ENCODE assay signal across 18 cellular contexts in the genomic region with DNA sequence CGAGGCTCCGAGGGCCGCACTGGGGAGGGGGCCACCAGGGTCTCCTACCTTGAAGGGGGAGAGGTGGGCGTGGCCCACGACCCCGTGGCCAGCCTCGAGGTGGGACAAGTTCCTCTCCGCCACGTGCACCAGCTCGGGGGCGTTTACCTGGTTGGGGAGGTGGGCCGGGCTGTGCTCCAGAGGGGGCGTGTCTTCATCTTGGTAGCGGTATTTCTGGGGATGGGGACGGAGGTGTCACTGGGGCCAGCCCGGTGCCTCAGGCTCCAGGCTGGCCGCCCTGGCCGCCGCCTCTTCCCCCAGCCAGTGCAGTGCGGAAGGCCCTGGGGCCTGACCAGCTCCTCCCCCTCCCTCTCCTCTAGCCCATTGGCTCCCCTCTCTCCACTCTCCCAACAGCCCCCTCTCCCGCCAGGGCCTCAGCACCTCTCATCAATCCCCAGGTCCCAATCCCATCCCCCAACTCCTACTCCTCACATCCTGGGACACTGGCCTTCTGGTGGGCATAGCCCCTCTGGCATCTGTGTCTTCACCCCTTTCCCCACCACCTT. TPM values are rescaled to one million over a fixed set of nuclear protein-coding genes. Genes with fewer than 3 reads are reported as not detected.
DNase-seq lines count a peak whose midpoint lies in the region; ATAC-seq and TF ChIP-seq lines count a peak whose summit lies in the region.
"Had no signal": no experiment of that assay in that cellular context is flagged by ENCODE, and none has a peak within 500 bp of the region (broad histone marks: within the 10 kb centered on the region; RNA-seq: fewer than 3 reads in every experiment).

No MANE protein-coding gene starts in this region.

- H3K4me3 ChIP-seq in NT2/D1 (ENCODE audit: insufficient read length, low read depth): no peak overlapping the region
- H3K4me3 ChIP-seq in prostate gland: no peak overlapping the region
- H3K4me3 ChIP-seq: ascending aorta, SJSA1 had no signal

- TF ChIP-seq CTCF in glutamatergic neuron (IDR thresholded peaks at IDR 0.05; ENCODE audit: partially characterized antibody, unreplicated experiment) (no peak), nephron (IDR thresholded peaks at IDR 0.05; ENCODE audit: unreplicated experiment in 3 of 3) (no peak), prostate gland (IDR thresholded peaks at IDR 0.05) (no peak)

- H3K27me3 ChIP-seq in NT2/D1 (ENCODE audit: insufficient read depth, insufficient read length): no peaks in the 10 kb centered on the region
- H3K27me3 ChIP-seq in prostate gland (replicated peaks; ENCODE audit: insufficient read depth): no peaks in the 10 kb centered on the region
- H3K27me3 ChIP-seq: ascending aorta, SJSA1 had no signal

- H3K9ac ChIP-seq in NT2/D1 (ENCODE audit: insufficient read length, low read depth): peak overlapping the region; percentile 50

- no peak overlapping the region for H3K27ac ChIP-seq in prostate gland
- H3K27ac ChIP-seq: ascending aorta, epithelial cell of prostate, SJSA1 had no signal

- H3K4me3 Mint-ChIP-seq in glutamatergic neuron (ENCODE audit: unreplicated experiment) (peak overlapping the region; percentile 76), nephron (peak overlapping the region; percentile 65 to 78 (median 72))
- H3K4me3 Mint-ChIP-seq: activated CD4-positive, alpha-beta T cell treated with anti-CD3 and anti-CD28 coated beads for 36 hours had no signal

- peak; percentile 90 for DNase-seq in ELF-1 (ENCODE audit: low read depth, low spot score)
- DNase-seq in NT2/D1 (ENCODE audit: low read depth, low spot score): no peak
- DNase-seq in glutamatergic neuron: no peak
- no peak for DNase-seq in hepatic stellate cell (ENCODE audit: low spot score)
- no peak for DNase-seq in prostate gland (ENCODE audit: low spot score)
- no peak for DNase-seq in activated naive CD4-positive, alpha-beta T cell treated with anti-CD3 and anti-CD28 coated beads, Interleukin-2, amount 50 U/mL, for 72 hours (ENCODE audit: low spot score in 2 of 2)
- no peak for DNase-seq in NCI-H2227 treated with DMSO at 0.1 percent for 48 hours (lab: John Stamatoyannopoulos, UW)
- DNase-seq: activated CD4-positive, alpha-beta T cell treated with anti-CD3 and anti-CD28 coated beads for 36 hours; islet precursor cell; NCI-H2029; NCI-H510A treated with DMSO at 0.1 percent for 48 hours; OCI-M1; stimulated activated CD4-positive, alpha-beta T cell treated with anti-CD3 and anti-CD28 coated beads, Interleukin-2, amount 100 ng/mL, for 48 hours; T-helper 9 cell had no signal

- H3K4me1 ChIP-seq in NT2/D1 (ENCODE audit: insufficient read depth, insufficient read length) (peaks cover 12% of the 10 kb centered on the region), prostate gland (replicated peaks) (no peaks in the 10 kb centered on the region)

- H3K9me3 Mint-ChIP-seq in glutamatergic neuron (ENCODE audit: unreplicated experiment) (peaks cover 20% of the 10 kb centered on the region), nephron (no peaks in the 10 kb centered on the region)
- H3K9me3 Mint-ChIP-seq in activated naive CD4-positive, alpha-beta T cell treated with anti-CD3 and anti-CD28 coated beads, Interleukin-2, amount 50 U/mL, for 72 hours: no peaks in the 10 kb centered on the region

- no peak for TF ChIP-seq POLR2A in prostate gland (IDR thresholded peaks at IDR 0.05)

- ATAC-seq in activated naive CD4-positive, alpha-beta T cell treated with anti-CD3 and anti-CD28 coated beads, Interleukin-2, amount 50 U/mL, for 72 hours: no peak
- ATAC-seq: activated CD4-positive, alpha-beta T cell treated with anti-CD3 and anti-CD28 coated beads for 36 hours had no signal

- intact Hi-C loops in prostate gland (cut with DNase I): no loop called here

- H3K27me3 Mint-ChIP-seq in glutamatergic neuron (ENCODE audit: unreplicated experiment) (peaks cover 27% of the 10 kb centered on the region), nephron (ENCODE audit: low read depth) (peaks cover 5% of the 10 kb centered on the region)

- WGBS in prostate gland: 54% methylated on average over 17 of the region's 21 CpGs

- H3K4me1 Mint-ChIP-seq in glutamatergic neuron (ENCODE audit: low read depth, unreplicated experiment): peaks cover 46% of the 10 kb centered on the region
- H3K4me1 Mint-ChIP-seq in nephron: peaks cover 53% of the 10 kb centered on the region

- H3K36me3 Mint-ChIP-seq in glutamatergic neuron (ENCODE audit: unreplicated experiment) (no peaks in the 10 kb centered on the region), nephron (ENCODE audit: low read depth) (peaks cover 7% of the 10 kb centered on the region)
- no peaks in the 10 kb centered on the region for H3K36me3 Mint-ChIP-seq in activated naive CD4-positive, alpha-beta T cell treated with anti-CD3 and anti-CD28 coated beads, Interleukin-2, amount 50 U/mL, for 72 hours

- H3K27ac Mint-ChIP-seq in glutamatergic neuron (ENCODE audit: unreplicated experiment) (peak overlapping the region; percentile 66), nephron (peak overlapping the region; percentile 84 to 99 (median 95))
- peak overlapping the region in 1 of 2 donors; percentile 23 for H3K27ac Mint-ChIP-seq in activated naive CD4-positive, alpha-beta T cell treated with anti-CD3 and anti-CD28 coated beads, Interleukin-2, amount 50 U/mL, for 72 hours
- H3K27ac Mint-ChIP-seq: activated CD4-positive, alpha-beta T cell treated with anti-CD3 and anti-CD28 coated beads for 36 hours had no signal

- H3K36me3 ChIP-seq in NT2/D1 (ENCODE audit: insufficient read depth, insufficient read length, low read length) (peaks cover 8% of the 10 kb centered on the region), prostate gland (no peaks in the 10 kb centered on the region)
- H3K36me3 ChIP-seq: SJSA1 had no signal

- H3K9me3 ChIP-seq in NT2/D1 (ENCODE audit: insufficient read depth, low read length) (no peaks in the 10 kb centered on the region), prostate gland (no peaks in the 10 kb centered on the region)
- H3K9me3 ChIP-seq: ascending aorta, SJSA1 had no signal

RNA-seq across cellular contexts. Expression of a gene that starts 11.5 kb away (rescaled TPM):
- total RNA-seq in glutamatergic neuron (ENCODE audit: unreplicated experiment) (157 TPM), prostate gland (10 to 100 TPM in 1 of 2 donors, 1 to 10 TPM in 1; 9.3 to 31.6 TPM)
- total RNA-seq in activated naive CD4-positive, alpha-beta T cell treated with anti-CD3 and anti-CD28 coated beads, Interleukin-2, amount 50 U/mL, for 72 hours: 10 to 100 TPM; 20.1 to 27.1 TPM

RNA-seq across cellular contexts. Expression of a gene that starts 11.6 kb away (rescaled TPM):
- 375 TPM for total RNA-seq in glutamatergic neuron (ENCODE audit: unreplicated experiment)
- 100 to 1,000 TPM; 589 to 593 TPM for total RNA-seq in prostate gland
- total RNA-seq in activated naive CD4-positive, alpha-beta T cell treated with anti-CD3 and anti-CD28 coated beads, Interleukin-2, amount 50 U/mL, for 72 hours: 100 to 1,000 TPM; 360 to 445 TPM

RNA-seq across cellular contexts. Expression of a gene that starts 26.2 kb away (rescaled TPM):
- total RNA-seq in glutamatergic neuron (ENCODE audit: unreplicated experiment) (79.1 TPM), prostate gland (100 to 1,000 TPM in 1 of 2 donors, 10 to 100 TPM in 1; 52.3 to 116 TPM)
- total RNA-seq in activated naive CD4-positive, alpha-beta T cell treated with anti-CD3 and anti-CD28 coated beads, Interleukin-2, amount 50 U/mL, for 72 hours: 10 to 100 TPM; 56.2 to 73.4 TPM

RNA-seq across cellular contexts. Expression of a gene that starts 28.9 kb away (rescaled TPM):
- total RNA-seq in glutamatergic neuron (ENCODE audit: unreplicated experiment): 29.0 TPM
- 1 to 10 TPM in 1 of 2 donors, under 1 TPM in 1; 0.50 to 9.4 TPM for total RNA-seq in prostate gland
- total RNA-seq in activated naive CD4-positive, alpha-beta T cell treated with anti-CD3 and anti-CD28 coated beads, Interleukin-2, amount 50 U/mL, for 72 hours: 1 to 10 TPM; 2.0 to 3.9 TPM

RNA-seq across cellular contexts. Expression of a gene that starts 31.2 kb away (rescaled TPM):
- total RNA-seq in glutamatergic neuron (ENCODE audit: unreplicated experiment): 72.3 TPM
- 10 to 100 TPM; 41.2 to 92.5 TPM for total RNA-seq in prostate gland
- 10 to 100 TPM; 25.9 to 52.4 TPM for total RNA-seq in activated naive CD4-positive, alpha-beta T cell treated with anti-CD3 and anti-CD28 coated beads, Interleukin-2, amount 50 U/mL, for 72 hours
